Comparison of ENCODE assay signal across 1 cellular context in the genomic region with DNA sequence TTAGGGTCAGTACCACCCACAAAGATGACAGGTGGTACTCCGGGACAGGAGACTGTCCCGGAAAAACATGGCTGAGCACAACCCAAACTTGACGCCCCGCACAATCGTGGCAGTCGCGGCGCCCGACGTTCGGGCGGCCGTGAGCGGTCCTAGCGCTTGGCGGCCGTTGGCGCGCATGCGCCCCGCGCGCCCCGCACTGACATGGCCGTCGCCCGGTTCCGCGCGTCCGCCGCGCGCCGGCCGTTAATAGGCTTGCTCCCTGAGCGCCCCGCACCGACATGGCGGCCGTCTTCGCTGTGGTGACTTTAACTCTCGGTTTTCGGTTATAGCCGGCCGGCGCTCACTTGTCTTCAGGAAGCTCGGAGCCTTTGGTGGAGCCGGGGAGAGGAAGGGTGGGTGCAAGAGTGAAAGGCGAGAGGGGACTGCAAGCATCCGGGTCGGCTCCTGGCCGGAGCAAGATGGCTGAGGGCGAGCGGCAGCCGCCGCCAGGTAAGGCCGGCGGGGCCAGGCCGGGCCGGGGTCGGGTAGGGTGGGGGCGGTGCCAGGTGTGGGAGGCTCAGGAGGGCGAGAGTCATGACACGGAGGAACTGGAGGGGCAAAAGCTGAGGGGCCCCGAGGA.
A peak's percentile ranks its signal among the peaks of the same experiment; 100 is the strongest.
TF ChIP-seq lines count a peak whose summit lies in the region.

PTPA (plus strand) TSS at position 273 of the 619 bp plus-strand sequence; CDS start at position 459, 186 bp downstream.

TF ChIP-seq in GM12878, 131 proteins besides CTCF, POLR2A, EP300 and RAD21 (continued from another document and continues in another):
- TF ChIP-seq E4F1 (IDR thresholded peaks at IDR 0.05; ENCODE audit: borderline replicate concordance, partially characterized antibody) (no peak), NRF1 (conservative IDR thresholded peaks at IDR 0.05; ENCODE audit: low read depth, low read length) (peak; percentile 71), LARP7 (IDR thresholded peaks at IDR 0.05) (peak; percentile 96), SMC3 (IDR thresholded peaks at IDR 0.05; ENCODE audit: borderline replicate concordance, low read length) (no peak), SIN3A (IDR thresholded peaks at IDR 0.05; ENCODE audit: low read depth, low read length) (no peak), EZH2 (IDR thresholded peaks at IDR 0.05; ENCODE audit: borderline replicate concordance, control insufficient read depth, low read depth, low read length) (no peak), CBX5 (IDR thresholded peaks at IDR 0.05; ENCODE audit: low read depth) (no peak), MXI1 (IDR thresholded peaks at IDR 0.05; ENCODE audit: low read depth, low read length) (no peak), ZNF24 (IDR thresholded peaks at IDR 0.05) (0 out of 2 replicates have a peak, but pooled peaks have one; percentile 9), JUNB (IDR thresholded peaks at IDR 0.05) (no peak), TARDBP (IDR thresholded peaks at IDR 0.05; ENCODE audit: borderline replicate concordance) (no peak), PBX3 (IDR thresholded peaks at IDR 0.05; ENCODE audit: insufficient replicate concordance, low read depth, low read length) (no peak), JUND (IDR thresholded peaks at IDR 0.05; ENCODE audit: low read depth, low read length) (no peak), RB1 (IDR thresholded peaks at IDR 0.05; ENCODE audit: borderline replicate concordance) (peak; percentile 82; the same call in 1 of the 2 replicates), HDGF (IDR thresholded peaks at IDR 0.05) (peak; percentile 14; the same call in 1 of the 2 replicates), WRNIP1 (IDR thresholded peaks at IDR 0.05; ENCODE audit: borderline replicate concordance, low read depth, low read length) (no peak), KLF5 (IDR thresholded peaks at IDR 0.05; ENCODE audit: partially characterized antibody) (peak; percentile 83), ATF7 (IDR thresholded peaks at IDR 0.05; ENCODE audit: low read depth) (no peak), BHLHE40 (IDR thresholded peaks at IDR 0.05; ENCODE audit: borderline replicate concordance in 1 of 2, low read depth in 2 of 2, low read length in 1 of 2) (peak in 1 of 2 experiments; percentile 53; a peak in 1 of 4 replicates), TCF12 (IDR thresholded peaks at IDR 0.05; ENCODE audit: low read depth, low read length) (0 out of 2 replicates have a peak, but pooled peaks have one; percentile 26), MTA2 (IDR thresholded peaks at IDR 0.05; ENCODE audit: low read depth) (no peak), STAT3 (IDR thresholded peaks at IDR 0.05; ENCODE audit: low read depth, low read length) (no peak), ZBTB40 (IDR thresholded peaks at IDR 0.05; ENCODE audit: borderline replicate concordance) (no peak), NBN (IDR thresholded peaks at IDR 0.05) (no peak), IKZF1 (conservative IDR thresholded peaks at IDR 0.05) (peak; percentile 90), CREM (IDR thresholded peaks at IDR 0.05; ENCODE audit: low read depth) (peak; percentile 48; the same call in 1 of the 2 replicates), ZSCAN29 (IDR thresholded peaks at IDR 0.05) (0 out of 2 replicates have a peak, but pooled peaks have one; percentile 23), BACH1 (IDR thresholded peaks at IDR 0.05; ENCODE audit: borderline replicate concordance) (peak; percentile 49; the same call in 1 of the 2 replicates), TCF3 (IDR thresholded peaks at IDR 0.05; ENCODE audit: borderline replicate concordance, insufficient read depth, low read depth, low read length) (no peak), RFX5 (IDR thresholded peaks at IDR 0.05; ENCODE audit: low read depth, low read length) (no peak), KAT2A (conservative IDR thresholded peaks at IDR 0.05; ENCODE audit: control insufficient read depth, low read depth, low read length) (no peak), EED (IDR thresholded peaks at IDR 0.05; ENCODE audit: low read depth) (no peak), CHD4 (IDR thresholded peaks at IDR 0.05) (no peak), RELB (IDR thresholded peaks at IDR 0.05; ENCODE audit: low read depth) (no peak; the same call in 1 of the 2 replicates), STAT1 (conservative IDR thresholded peaks at IDR 0.05) (peak; percentile 91; the same call in 1 of the 2 replicates), CBFB (IDR thresholded peaks at IDR 0.05; ENCODE audit: low read depth) (no peak; the same call in 1 of the 2 replicates), ZNF217 (IDR thresholded peaks at IDR 0.05) (no peak)
- TF ChIP-seq, protein P1, sequence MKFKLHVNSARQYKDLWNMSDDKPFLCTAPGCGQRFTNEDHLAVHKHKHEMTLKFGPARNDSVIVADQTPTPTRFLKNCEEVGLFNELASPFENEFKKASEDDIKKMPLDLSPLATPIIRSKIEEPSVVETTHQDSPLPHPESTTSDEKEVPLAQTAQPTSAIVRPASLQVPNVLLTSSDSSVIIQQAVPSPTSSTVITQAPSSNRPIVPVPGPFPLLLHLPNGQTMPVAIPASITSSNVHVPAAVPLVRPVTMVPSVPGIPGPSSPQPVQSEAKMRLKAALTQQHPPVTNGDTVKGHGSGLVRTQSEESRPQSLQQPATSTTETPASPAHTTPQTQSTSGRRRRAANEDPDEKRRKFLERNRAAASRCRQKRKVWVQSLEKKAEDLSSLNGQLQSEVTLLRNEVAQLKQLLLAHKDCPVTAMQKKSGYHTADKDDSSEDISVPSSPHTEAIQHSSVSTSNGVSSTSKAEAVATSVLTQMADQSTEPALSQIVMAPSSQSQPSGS (IDR thresholded peaks at IDR 0.05; ENCODE audit: low read length) = no peak
- TF ChIP-seq, protein P2, sequence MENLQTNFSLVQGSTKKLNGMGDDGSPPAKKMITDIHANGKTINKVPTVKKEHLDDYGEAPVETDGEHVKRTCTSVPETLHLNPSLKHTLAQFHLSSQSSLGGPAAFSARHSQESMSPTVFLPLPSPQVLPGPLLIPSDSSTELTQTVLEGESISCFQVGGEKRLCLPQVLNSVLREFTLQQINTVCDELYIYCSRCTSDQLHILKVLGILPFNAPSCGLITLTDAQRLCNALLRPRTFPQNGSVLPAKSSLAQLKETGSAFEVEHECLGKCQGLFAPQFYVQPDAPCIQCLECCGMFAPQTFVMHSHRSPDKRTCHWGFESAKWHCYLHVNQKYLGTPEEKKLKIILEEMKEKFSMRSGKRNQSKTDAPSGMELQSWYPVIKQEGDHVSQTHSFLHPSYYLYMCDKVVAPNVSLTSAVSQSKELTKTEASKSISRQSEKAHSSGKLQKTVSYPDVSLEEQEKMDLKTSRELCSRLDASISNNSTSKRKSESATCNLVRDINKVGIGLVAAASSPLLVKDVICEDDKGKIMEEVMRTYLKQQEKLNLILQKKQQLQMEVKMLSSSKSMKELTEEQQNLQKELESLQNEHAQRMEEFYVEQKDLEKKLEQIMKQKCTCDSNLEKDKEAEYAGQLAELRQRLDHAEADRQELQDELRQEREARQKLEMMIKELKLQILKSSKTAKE (IDR thresholded peaks at IDR 0.05; ENCODE audit: low read depth, poor library complexity, severe bottlenecking) = no peak
- TF ChIP-seq, protein P3, sequence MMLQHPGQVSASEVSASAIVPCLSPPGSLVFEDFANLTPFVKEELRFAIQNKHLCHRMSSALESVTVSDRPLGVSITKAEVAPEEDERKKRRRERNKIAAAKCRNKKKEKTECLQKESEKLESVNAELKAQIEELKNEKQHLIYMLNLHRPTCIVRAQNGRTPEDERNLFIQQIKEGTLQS (IDR thresholded peaks at IDR 0.05; ENCODE audit: borderline replicate concordance, extremely low read depth, low read depth, low read length) = peak; percentile 29; the same call in 1 of the 2 replicates
- TF ChIP-seq, protein P4, sequence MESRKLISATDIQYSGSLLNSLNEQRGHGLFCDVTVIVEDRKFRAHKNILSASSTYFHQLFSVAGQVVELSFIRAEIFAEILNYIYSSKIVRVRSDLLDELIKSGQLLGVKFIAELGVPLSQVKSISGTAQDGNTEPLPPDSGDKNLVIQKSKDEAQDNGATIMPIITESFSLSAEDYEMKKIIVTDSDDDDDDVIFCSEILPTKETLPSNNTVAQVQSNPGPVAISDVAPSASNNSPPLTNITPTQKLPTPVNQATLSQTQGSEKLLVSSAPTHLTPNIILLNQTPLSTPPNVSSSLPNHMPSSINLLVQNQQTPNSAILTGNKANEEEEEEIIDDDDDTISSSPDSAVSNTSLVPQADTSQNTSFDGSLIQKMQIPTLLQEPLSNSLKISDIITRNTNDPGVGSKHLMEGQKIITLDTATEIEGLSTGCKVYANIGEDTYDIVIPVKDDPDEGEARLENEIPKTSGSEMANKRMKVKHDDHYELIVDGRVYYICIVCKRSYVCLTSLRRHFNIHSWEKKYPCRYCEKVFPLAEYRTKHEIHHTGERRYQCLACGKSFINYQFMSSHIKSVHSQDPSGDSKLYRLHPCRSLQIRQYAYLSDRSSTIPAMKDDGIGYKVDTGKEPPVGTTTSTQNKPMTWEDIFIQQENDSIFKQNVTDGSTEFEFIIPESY (IDR thresholded peaks at IDR 0.05) = no peak
- TF ChIP-seq, protein P5, sequence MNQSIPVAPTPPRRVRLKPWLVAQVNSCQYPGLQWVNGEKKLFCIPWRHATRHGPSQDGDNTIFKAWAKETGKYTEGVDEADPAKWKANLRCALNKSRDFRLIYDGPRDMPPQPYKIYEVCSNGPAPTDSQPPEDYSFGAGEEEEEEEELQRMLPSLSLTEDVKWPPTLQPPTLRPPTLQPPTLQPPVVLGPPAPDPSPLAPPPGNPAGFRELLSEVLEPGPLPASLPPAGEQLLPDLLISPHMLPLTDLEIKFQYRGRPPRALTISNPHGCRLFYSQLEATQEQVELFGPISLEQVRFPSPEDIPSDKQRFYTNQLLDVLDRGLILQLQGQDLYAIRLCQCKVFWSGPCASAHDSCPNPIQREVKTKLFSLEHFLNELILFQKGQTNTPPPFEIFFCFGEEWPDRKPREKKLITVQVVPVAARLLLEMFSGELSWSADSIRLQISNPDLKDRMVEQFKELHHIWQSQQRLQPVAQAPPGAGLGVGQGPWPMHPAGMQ (IDR thresholded peaks at IDR 0.05; ENCODE audit: borderline replicate concordance) = no peak
